In genomic region chrX:72048515-72049455, GRCh38 we compare ENCODE assay signal across 13 cellular contexts.
DNase-seq lines count a peak whose midpoint lies in the region; ATAC-seq and TF ChIP-seq lines count a peak whose summit lies in the region.
"Had no signal": no experiment of that assay in that cellular context is flagged by ENCODE, and none has a peak within 500 bp of the region (broad histone marks: within the 10 kb centered on the region; RNA-seq: fewer than 3 reads in every experiment).

No MANE protein-coding gene starts in this region.

- H3K9me3 Mint-ChIP-seq in immature natural killer cell: no peaks in the 10 kb centered on the region

- H3K4me3 Mint-ChIP-seq in immature natural killer cell: no peak overlapping the region
- H3K4me3 Mint-ChIP-seq: mesothelial cell of epicardium had no signal

- TF ChIP-seq CTCF in GM12875 (IDR thresholded peaks at IDR 0.05; ENCODE audit: borderline replicate concordance, insufficient read depth, low read depth, low read length): peak; percentile 16; the same call in 1 of the 2 replicates

- ATAC-seq in GM18519 (IDR thresholded peaks at IDR 0.05; ENCODE audit: low FRiP score, unreplicated experiment): no peak

- H3K27me3 Mint-ChIP-seq in immature natural killer cell (ENCODE audit: low read depth in 3 of 3): peaks cover 2 to 11% (median 4%) of the 10 kb centered on the region in 3 donors

- peak overlapping the region in 1 of 6 donors; percentile 33 for H3K27ac Mint-ChIP-seq in immature natural killer cell
- H3K27ac Mint-ChIP-seq: mesothelial cell of epicardium had no signal

- DNase-seq in NCI-H1105 treated with DMSO at 0.1 percent for 48 hours (lab: John Stamatoyannopoulos, UW): peak; percentile 4
- DNase-seq in NCI-H1105 (lab: John Stamatoyannopoulos, UW): no peak
- DNase-seq in RKO (ENCODE audit: low spot score): peak; percentile 5
- peak in 2 of 3 donors; percentile 28 to 38 for DNase-seq in immature natural killer cell
- no peak for DNase-seq in SIG-M5 (lab: John Stamatoyannopoulos, UW)
- no peak for DNase-seq in 8988T
- DNase-seq: anterior cingulate cortex, GF-D8, NCI-H1417 treated with DMSO at 0.1 percent for 48 hours, thyroid gland had no signal

- no peaks in the 10 kb centered on the region for H3K36me3 Mint-ChIP-seq in immature natural killer cell

- H3K4me1 Mint-ChIP-seq in immature natural killer cell: peaks cover 10 to 16% of the 10 kb centered on the region in 2 donors

- H3K4me3 ChIP-seq in GM12875 (ENCODE audit: low read depth, low read length): no peak overlapping the region
- H3K4me3 ChIP-seq: thyroid gland had no signal

Comparison
In these comparisons a context has a peak if more than half of its experiments do, and no peak if none do; other contexts are left out.
1. DNase-seq: peak in NCI-H1105 treated with DMSO at 0.1 percent for 48 hours (single experiment), RKO (single experiment) and immature natural killer cell (2 of 3); none in NCI-H1105 (single experiment), SIG-M5 (single experiment) and 8988T (single experiment).